Comparison of ENCODE assay signal across 1 cellular context in the genomic region with DNA sequence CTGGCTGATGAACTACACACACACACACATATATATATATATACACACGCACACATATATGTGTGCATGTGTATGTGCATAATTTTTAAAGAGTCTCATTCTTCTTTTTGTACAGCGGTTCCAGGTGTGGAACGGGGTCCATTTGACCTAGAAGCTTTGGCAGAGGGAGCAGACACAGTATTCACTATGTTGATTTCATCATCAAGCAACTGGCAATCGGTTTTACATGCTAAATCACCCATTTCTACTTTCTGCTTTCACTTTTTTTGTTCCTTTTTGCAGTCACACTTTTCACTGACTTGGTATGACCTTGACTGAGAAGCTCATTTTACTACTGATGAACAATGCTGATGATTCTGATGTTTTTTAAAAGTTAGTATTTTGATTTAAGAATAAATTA.
TF ChIP-seq lines count a peak whose summit lies in the region.

No MANE protein-coding gene starts in this region.

TF ChIP-seq in GM23338, 12 proteins besides CTCF, POLR2A, EP300 and RAD21 (continued from another document):
- TF ChIP-seq, protein P1, sequence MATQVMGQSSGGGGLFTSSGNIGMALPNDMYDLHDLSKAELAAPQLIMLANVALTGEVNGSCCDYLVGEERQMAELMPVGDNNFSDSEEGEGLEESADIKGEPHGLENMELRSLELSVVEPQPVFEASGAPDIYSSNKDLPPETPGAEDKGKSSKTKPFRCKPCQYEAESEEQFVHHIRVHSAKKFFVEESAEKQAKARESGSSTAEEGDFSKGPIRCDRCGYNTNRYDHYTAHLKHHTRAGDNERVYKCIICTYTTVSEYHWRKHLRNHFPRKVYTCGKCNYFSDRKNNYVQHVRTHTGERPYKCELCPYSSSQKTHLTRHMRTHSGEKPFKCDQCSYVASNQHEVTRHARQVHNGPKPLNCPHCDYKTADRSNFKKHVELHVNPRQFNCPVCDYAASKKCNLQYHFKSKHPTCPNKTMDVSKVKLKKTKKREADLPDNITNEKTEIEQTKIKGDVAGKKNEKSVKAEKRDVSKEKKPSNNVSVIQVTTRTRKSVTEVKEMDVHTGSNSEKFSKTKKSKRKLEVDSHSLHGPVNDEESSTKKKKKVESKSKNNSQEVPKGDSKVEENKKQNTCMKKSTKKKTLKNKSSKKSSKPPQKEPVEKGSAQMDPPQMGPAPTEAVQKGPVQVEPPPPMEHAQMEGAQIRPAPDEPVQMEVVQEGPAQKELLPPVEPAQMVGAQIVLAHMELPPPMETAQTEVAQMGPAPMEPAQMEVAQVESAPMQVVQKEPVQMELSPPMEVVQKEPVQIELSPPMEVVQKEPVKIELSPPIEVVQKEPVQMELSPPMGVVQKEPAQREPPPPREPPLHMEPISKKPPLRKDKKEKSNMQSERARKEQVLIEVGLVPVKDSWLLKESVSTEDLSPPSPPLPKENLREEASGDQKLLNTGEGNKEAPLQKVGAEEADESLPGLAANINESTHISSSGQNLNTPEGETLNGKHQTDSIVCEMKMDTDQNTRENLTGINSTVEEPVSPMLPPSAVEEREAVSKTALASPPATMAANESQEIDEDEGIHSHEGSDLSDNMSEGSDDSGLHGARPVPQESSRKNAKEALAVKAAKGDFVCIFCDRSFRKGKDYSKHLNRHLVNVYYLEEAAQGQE (IDR thresholded peaks at IDR 0.05; ENCODE audit: unreplicated experiment) = no peak
- TF ChIP-seq JUNB (IDR thresholded peaks at IDR 0.05; ENCODE audit: unreplicated experiment) (no peak), STAT1 (IDR thresholded peaks at IDR 0.05; ENCODE audit: unreplicated experiment) (no peak), CREB1 (CRISPR knock-in tag; IDR thresholded peaks at IDR 0.05; ENCODE audit: low read depth) (no peak), ZNF114 (CRISPR knock-in tag; IDR thresholded peaks at IDR 0.05) (no peak), ZNF331 (CRISPR knock-in tag; IDR thresholded peaks at IDR 0.05; ENCODE audit: low read depth) (no peak)
